ENCODE assay signal across 1 cellular context in the genomic region with DNA sequence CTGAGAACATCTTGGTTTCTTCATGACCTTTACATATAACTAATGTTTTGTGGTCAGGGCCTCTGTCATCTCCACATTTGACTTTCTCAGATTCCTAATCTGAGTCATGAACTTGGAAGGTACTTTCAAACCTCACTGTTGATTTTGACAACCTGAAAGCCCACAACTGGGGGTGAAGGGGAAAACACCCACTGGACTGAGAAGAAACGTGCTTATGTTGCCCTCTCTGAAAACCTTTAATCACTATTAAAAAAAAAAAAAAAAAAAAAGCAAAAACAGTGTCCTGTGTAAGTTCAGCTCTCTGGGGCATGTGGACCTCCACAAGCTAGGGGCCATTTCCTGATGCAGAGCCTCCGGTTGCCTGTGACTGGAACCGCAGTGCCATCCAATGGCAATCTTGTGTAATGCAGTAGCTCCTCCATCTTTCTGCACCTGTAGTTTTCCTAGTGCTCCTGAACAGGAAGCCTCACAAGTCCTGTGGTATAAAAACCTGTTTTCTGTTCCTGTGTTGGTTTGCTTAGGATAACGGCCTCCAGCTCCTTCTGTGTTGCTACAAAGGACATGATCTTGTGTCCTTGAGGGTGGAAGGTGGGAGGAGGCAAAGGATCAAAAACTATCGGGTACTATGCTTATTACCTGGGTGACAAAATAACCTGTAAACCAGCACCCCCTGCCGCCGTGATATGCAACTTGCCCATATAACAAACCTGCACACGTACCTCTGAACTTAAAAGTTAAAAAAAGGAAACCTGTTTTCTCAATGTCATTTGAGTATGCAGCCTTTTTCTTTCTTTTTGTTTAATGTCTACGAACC.
TF ChIP-seq lines count a peak whose summit lies in the region.

No MANE protein-coding gene starts in this region.

TF ChIP-seq in K562, 482 proteins besides CTCF, POLR2A, EP300 and RAD21 (continued from another document and continues in another):
- TF ChIP-seq, protein P1, sequence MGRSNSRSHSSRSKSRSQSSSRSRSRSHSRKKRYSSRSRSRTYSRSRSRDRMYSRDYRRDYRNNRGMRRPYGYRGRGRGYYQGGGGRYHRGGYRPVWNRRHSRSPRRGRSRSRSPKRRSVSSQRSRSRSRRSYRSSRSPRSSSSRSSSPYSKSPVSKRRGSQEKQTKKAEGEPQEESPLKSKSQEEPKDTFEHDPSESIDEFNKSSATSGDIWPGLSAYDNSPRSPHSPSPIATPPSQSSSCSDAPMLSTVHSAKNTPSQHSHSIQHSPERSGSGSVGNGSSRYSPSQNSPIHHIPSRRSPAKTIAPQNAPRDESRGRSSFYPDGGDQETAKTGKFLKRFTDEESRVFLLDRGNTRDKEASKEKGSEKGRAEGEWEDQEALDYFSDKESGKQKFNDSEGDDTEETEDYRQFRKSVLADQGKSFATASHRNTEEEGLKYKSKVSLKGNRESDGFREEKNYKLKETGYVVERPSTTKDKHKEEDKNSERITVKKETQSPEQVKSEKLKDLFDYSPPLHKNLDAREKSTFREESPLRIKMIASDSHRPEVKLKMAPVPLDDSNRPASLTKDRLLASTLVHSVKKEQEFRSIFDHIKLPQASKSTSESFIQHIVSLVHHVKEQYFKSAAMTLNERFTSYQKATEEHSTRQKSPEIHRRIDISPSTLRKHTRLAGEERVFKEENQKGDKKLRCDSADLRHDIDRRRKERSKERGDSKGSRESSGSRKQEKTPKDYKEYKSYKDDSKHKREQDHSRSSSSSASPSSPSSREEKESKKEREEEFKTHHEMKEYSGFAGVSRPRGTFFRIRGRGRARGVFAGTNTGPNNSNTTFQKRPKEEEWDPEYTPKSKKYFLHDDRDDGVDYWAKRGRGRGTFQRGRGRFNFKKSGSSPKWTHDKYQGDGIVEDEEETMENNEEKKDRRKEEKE (IDR thresholded peaks at IDR 0.05; ENCODE audit: borderline replicate concordance in 1 of 2, control insufficient read depth in 1 of 2, low read depth in 2 of 2, low read length in 1 of 2), result no peak
- TF ChIP-seq CC2D1A (IDR thresholded peaks at IDR 0.05) (peak; percentile 79), RB1 (IDR thresholded peaks at IDR 0.05; ENCODE audit: low read depth) (0 out of 2 replicates have a peak, but pooled peaks have one; percentile 12), CBFB (CRISPR knock-in tag; IDR thresholded peaks at IDR 0.05) (no peak), C11orf30 (IDR thresholded peaks at IDR 0.05; ENCODE audit: low read depth) (no peak), ZNF57 (CRISPR knock-in tag; IDR thresholded peaks at IDR 0.05) (no peak), BRF1 (IDR thresholded peaks at IDR 0.05; ENCODE audit: borderline replicate concordance, extremely low read depth, insufficient read length) (no peak), MAZ (CRISPR knock-in tag; conservative IDR thresholded peaks at IDR 0.05 in 1 of 2, IDR thresholded peaks at IDR 0.05 in 1 of 2) (peak in 1 of 2 experiments; percentile 44; a peak in 1 of 4 replicates), POLR2G (IDR thresholded peaks at IDR 0.05; ENCODE audit: low read depth, low read length) (no peak), ELF1 (tag; IDR thresholded peaks at IDR 0.05) (peak; percentile 55; the same call in 1 of the 2 replicates), FOXJ2 (tag; IDR thresholded peaks at IDR 0.05) (no peak), ZNF444 (CRISPR knock-in tag; IDR thresholded peaks at IDR 0.05) (no peak), ARID2 (IDR thresholded peaks at IDR 0.05) (peak; percentile 88), JUND (IDR thresholded peaks at IDR 0.05; ENCODE audit: borderline replicate concordance, low read depth, low read length) (0 out of 2 replicates have a peak, but pooled peaks have one; percentile 4), JUND (tag; IDR thresholded peaks at IDR 0.05; ENCODE audit: borderline replicate concordance, low read depth, low read length) (no peak), NR2C1 (IDR thresholded peaks at IDR 0.05) (no peak), NR2C1 (tag; IDR thresholded peaks at IDR 0.05) (no peak), BACH1 (tag; IDR thresholded peaks at IDR 0.05) (no peak), TAF15 (IDR thresholded peaks at IDR 0.05; ENCODE audit: low read depth, low read length) (no peak), ZNF232 (CRISPR knock-in tag; IDR thresholded peaks at IDR 0.05) (no peak), MTF1 (CRISPR knock-in tag; IDR thresholded peaks at IDR 0.05; ENCODE audit: borderline replicate concordance) (no peak), NCOA4 (IDR thresholded peaks at IDR 0.05; ENCODE audit: partially characterized antibody) (no peak), MEF2A (IDR thresholded peaks at IDR 0.05; ENCODE audit: control insufficient read depth, low read depth, low read length) (no peak), LCOR (CRISPR knock-in tag; IDR thresholded peaks at IDR 0.05) (no peak), SIX5 (IDR thresholded peaks at IDR 0.05; ENCODE audit: borderline replicate concordance in 1 of 2, insufficient read depth in 1 of 2, low read depth in 1 of 2, low read length in 2 of 2) (no peak), ZNF436 (CRISPR knock-in tag; IDR thresholded peaks at IDR 0.05) (no peak), CCAR2 (IDR thresholded peaks at IDR 0.05; ENCODE audit: low read depth, low read length) (no peak), NONO (IDR thresholded peaks at IDR 0.05; ENCODE audit: low read depth in 2 of 2, low read length in 1 of 2) (no peak), HDAC2 (IDR thresholded peaks at IDR 0.05) (no peak), CREBBP (IDR thresholded peaks at IDR 0.05; ENCODE audit: low read depth, low read length) (no peak), SNRNP70 (optimal IDR thresholded peaks at IDR 0.05; ENCODE audit: low read depth, low read length) (no peak), KLF16 (IDR thresholded peaks at IDR 0.05) (peak; percentile 22; the same call in 1 of the 2 replicates), CCNT2 (IDR thresholded peaks at IDR 0.05; ENCODE audit: borderline replicate concordance, extremely low read depth, insufficient read length, low read depth, low read length) (no peak), SAP30 (IDR thresholded peaks at IDR 0.05; ENCODE audit: borderline replicate concordance, insufficient read depth, low read depth, low read length, poor library complexity, severe bottlenecking) (no peak), PHTF2 (CRISPR knock-in tag; IDR thresholded peaks at IDR 0.05) (no peak), ZNF324 (CRISPR knock-in tag; IDR thresholded peaks at IDR 0.05) (no peak), ZZZ3 (IDR thresholded peaks at IDR 0.05) (no peak), EHMT2 (IDR thresholded peaks at IDR 0.05) (no peak), ZNF778 (CRISPR knock-in tag; IDR thresholded peaks at IDR 0.05) (no peak), L3MBTL2 (IDR thresholded peaks at IDR 0.05) (no peak)
- TF ChIP-seq, protein P2, sequence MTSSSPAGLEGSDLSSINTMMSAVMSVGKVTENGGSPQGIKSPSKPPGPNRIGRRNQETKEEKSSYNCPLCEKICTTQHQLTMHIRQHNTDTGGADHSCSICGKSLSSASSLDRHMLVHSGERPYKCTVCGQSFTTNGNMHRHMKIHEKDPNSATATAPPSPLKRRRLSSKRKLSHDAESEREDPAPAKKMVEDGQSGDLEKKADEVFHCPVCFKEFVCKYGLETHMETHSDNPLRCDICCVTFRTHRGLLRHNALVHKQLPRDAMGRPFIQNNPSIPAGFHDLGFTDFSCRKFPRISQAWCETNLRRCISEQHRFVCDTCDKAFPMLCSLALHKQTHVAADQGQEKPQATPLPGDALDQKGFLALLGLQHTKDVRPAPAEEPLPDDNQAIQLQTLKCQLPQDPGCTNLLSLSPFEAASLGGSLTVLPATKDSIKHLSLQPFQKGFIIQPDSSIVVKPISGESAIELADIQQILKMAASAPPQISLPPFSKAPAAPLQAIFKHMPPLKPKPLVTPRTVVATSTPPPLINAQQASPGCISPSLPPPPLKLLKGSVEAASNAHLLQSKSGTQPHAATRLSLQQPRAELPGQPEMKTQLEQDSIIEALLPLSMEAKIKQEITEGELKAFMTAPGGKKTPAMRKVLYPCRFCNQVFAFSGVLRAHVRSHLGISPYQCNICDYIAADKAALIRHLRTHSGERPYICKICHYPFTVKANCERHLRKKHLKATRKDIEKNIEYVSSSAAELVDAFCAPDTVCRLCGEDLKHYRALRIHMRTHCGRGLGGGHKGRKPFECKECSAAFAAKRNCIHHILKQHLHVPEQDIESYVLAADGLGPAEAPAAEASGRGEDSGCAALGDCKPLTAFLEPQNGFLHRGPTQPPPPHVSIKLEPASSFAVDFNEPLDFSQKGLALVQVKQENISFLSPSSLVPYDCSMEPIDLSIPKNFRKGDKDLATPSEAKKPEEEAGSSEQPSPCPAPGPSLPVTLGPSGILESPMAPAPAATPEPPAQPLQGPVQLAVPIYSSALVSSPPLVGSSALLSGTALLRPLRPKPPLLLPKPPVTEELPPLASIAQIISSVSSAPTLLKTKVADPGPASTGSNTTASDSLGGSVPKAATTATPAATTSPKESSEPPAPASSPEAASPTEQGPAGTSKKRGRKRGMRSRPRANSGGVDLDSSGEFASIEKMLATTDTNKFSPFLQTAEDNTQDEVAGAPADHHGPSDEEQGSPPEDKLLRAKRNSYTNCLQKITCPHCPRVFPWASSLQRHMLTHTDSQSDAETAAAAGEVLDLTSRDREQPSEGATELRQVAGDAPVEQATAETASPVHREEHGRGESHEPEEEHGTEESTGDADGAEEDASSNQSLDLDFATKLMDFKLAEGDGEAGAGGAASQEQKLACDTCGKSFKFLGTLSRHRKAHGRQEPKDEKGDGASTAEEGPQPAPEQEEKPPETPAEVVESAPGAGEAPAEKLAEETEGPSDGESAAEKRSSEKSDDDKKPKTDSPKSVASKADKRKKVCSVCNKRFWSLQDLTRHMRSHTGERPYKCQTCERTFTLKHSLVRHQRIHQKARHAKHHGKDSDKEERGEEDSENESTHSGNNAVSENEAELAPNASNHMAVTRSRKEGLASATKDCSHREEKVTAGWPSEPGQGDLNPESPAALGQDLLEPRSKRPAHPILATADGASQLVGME (CRISPR knock-in tag; IDR thresholded peaks at IDR 0.05), result no peak
- TF ChIP-seq, protein P3, sequence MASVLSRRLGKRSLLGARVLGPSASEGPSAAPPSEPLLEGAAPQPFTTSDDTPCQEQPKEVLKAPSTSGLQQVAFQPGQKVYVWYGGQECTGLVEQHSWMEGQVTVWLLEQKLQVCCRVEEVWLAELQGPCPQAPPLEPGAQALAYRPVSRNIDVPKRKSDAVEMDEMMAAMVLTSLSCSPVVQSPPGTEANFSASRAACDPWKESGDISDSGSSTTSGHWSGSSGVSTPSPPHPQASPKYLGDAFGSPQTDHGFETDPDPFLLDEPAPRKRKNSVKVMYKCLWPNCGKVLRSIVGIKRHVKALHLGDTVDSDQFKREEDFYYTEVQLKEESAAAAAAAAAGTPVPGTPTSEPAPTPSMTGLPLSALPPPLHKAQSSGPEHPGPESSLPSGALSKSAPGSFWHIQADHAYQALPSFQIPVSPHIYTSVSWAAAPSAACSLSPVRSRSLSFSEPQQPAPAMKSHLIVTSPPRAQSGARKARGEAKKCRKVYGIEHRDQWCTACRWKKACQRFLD (CRISPR knock-in tag; IDR thresholded peaks at IDR 0.05), result no peak
- TF ChIP-seq, protein P4, sequence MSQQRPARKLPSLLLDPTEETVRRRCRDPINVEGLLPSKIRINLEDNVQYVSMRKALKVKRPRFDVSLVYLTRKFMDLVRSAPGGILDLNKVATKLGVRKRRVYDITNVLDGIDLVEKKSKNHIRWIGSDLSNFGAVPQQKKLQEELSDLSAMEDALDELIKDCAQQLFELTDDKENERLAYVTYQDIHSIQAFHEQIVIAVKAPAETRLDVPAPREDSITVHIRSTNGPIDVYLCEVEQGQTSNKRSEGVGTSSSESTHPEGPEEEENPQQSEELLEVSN (IDR thresholded peaks at IDR 0.05; ENCODE audit: borderline replicate concordance in 1 of 2, extremely low read depth in 1 of 2, insufficient read depth in 1 of 2, insufficient read length in 1 of 2, low read depth in 1 of 2, low read length in 1 of 2, poor library complexity in 1 of 2, severe bottlenecking in 1 of 2), result no peak
- TF ChIP-seq, protein P5, sequence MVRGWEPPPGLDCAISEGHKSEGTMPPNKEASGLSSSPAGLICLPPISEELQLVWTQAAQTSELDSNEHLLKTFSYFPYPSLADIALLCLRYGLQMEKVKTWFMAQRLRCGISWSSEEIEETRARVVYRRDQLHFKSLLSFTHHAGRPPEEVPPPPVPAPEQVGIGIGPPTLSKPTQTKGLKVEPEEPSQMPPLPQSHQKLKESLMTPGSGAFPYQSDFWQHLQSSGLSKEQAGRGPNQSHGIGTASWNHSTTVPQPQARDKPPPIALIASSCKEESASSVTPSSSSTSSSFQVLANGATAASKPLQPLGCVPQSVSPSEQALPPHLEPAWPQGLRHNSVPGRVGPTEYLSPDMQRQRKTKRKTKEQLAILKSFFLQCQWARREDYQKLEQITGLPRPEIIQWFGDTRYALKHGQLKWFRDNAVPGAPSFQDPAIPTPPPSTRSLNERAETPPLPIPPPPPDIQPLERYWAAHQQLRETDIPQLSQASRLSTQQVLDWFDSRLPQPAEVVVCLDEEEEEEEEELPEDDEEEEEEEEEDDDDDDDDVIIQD (CRISPR knock-in tag; IDR thresholded peaks at IDR 0.05), result no peak
- TF ChIP-seq, protein P6, sequence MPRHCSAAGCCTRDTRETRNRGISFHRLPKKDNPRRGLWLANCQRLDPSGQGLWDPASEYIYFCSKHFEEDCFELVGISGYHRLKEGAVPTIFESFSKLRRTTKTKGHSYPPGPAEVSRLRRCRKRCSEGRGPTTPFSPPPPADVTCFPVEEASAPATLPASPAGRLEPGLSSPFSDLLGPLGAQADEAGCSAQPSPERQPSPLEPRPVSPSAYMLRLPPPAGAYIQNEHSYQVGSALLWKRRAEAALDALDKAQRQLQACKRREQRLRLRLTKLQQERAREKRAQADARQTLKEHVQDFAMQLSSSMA (CRISPR knock-in tag; IDR thresholded peaks at IDR 0.05), result no peak
- TF ChIP-seq, protein P7, sequence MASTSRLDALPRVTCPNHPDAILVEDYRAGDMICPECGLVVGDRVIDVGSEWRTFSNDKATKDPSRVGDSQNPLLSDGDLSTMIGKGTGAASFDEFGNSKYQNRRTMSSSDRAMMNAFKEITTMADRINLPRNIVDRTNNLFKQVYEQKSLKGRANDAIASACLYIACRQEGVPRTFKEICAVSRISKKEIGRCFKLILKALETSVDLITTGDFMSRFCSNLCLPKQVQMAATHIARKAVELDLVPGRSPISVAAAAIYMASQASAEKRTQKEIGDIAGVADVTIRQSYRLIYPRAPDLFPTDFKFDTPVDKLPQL (IDR thresholded peaks at IDR 0.05; ENCODE audit: extremely low read depth, insufficient read length), result no peak
- TF ChIP-seq, protein P8, sequence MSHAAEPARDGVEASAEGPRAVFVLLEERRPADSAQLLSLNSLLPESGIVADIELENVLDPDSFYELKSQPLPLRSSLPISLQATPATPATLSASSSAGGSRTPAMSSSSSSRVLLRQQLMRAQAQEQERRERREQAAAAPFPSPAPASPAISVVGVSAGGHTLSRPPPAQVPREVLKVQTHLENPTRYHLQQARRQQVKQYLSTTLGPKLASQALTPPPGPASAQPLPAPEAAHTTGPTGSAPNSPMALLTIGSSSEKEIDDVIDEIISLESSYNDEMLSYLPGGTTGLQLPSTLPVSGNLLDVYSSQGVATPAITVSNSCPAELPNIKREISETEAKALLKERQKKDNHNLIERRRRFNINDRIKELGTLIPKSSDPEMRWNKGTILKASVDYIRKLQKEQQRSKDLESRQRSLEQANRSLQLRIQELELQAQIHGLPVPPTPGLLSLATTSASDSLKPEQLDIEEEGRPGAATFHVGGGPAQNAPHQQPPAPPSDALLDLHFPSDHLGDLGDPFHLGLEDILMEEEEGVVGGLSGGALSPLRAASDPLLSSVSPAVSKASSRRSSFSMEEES (CRISPR knock-in tag; IDR thresholded peaks at IDR 0.05), result no peak
